8 cellular contexts compared by ENCODE assay signal in genomic region chr19:11505032-11505503, GRCh38. TPM values are rescaled to one million over a fixed set of nuclear protein-coding genes. Genes with fewer than 3 reads are reported as not detected.
DNase-seq lines count a peak whose midpoint lies in the region; ATAC-seq, FAIRE-seq and TF ChIP-seq lines count a peak whose summit lies in the region.

No MANE protein-coding gene starts in this region.

- H3K4me2 ChIP-seq in OCI-LY1 (ENCODE audit: low read length), result peak overlapping the region; percentile 88

- H3K36me3 ChIP-seq in OCI-LY1 (ENCODE audit: insufficient read depth, low read length), result no peaks in the 10 kb centered on the region

- DNase-seq in D721Med (ENCODE audit: insufficient read length, low spot score), result peak; percentile 97
- DNase-seq in HuH-7.5 (ENCODE audit: low spot score), result peak; percentile 96
- DNase-seq in activated T-cell treated with anti-CD3 and anti-CD28 coated beads for 4 hours, result peak; percentile 93
- DNase-seq in epithelial cell of prostate (ENCODE audit: low read depth, low spot score), result peak; percentile 77
- peak; percentile 96 for DNase-seq in mucosa of gallbladder (ENCODE audit: low spot score)
- DNase-seq in stimulated activated CD8-positive, alpha-beta memory T cell treated with anti-CD3 and anti-CD28 coated beads, Interleukin-4, amount 100 ng/mL, for 24 hours (ENCODE audit: low read depth), result peak; percentile 93

- no peaks in the 10 kb centered on the region for H4K20me1 ChIP-seq in OCI-LY1 (ENCODE audit: insufficient read depth, low read length)

- no peaks in the 10 kb centered on the region for H3K79me2 ChIP-seq in OCI-LY1 (ENCODE audit: insufficient read depth, low read length)

- H3K4me1 ChIP-seq in OCI-LY1 (ENCODE audit: insufficient read depth, low read length, severe bottlenecking), result peaks cover 28% of the 10 kb centered on the region

- H3K27me3 ChIP-seq in OCI-LY1 (ENCODE audit: insufficient read depth, low read length), result no peaks in the 10 kb centered on the region

- peak overlapping the region; percentile 99 for H3K9ac ChIP-seq in OCI-LY1 (ENCODE audit: low read length)

- H3K9me3 ChIP-seq in OCI-LY1 (ENCODE audit: low read length), result no peaks in the 10 kb centered on the region

- TF ChIP-seq CTCF in D721Med (IDR thresholded peaks at IDR 0.05; ENCODE audit: insufficient read depth, missing control alignments) (no peak), OCI-LY1 (IDR thresholded peaks at IDR 0.05; ENCODE audit: low read length) (no peak)

- H3K27ac ChIP-seq in OCI-LY1 (ENCODE audit: low read depth, low read length, poor library complexity, severe bottlenecking) (peak overlapping the region; percentile 88), epithelial cell of prostate (peak overlapping the region; percentile 88)

- no peaks in the 10 kb centered on the region for H3K9me2 ChIP-seq in OCI-LY1 (ENCODE audit: low read depth, low read length)

- H3K4me3 ChIP-seq in OCI-LY1 (ENCODE audit: low read depth, low read length, poor library complexity, severe bottlenecking), result peak overlapping the region; percentile 84

- ATAC-seq in GM21529 (IDR thresholded peaks at IDR 0.05; ENCODE audit: unreplicated experiment), result peak; percentile 83

- H2AFZ ChIP-seq in OCI-LY1 (ENCODE audit: low read length), result no peak overlapping the region

- H3F3A ChIP-seq in OCI-LY1 (ENCODE audit: insufficient read depth, low read length), result no peaks in the 10 kb centered on the region

- FAIRE-seq in D721Med (lab: Jason Lieb, UNC), result no peak

RNA-seq across cellular contexts. Expression of gene ZNF653, which starts 0.6 kb away (rescaled TPM):
- 13.8 TPM for total RNA-seq in mucosa of gallbladder

RNA-seq across cellular contexts. Expression of gene ECSIT, which starts 23.9 kb away (rescaled TPM):
- 52.9 TPM for total RNA-seq in mucosa of gallbladder

RNA-seq across cellular contexts. Expression of gene ELAVL3, which starts 24.2 kb away (rescaled TPM):
- total RNA-seq in mucosa of gallbladder, result 0.20 TPM

RNA-seq across cellular contexts. Expression of gene CNN1, which starts 33.6 kb away (rescaled TPM):
- 1,051 TPM for total RNA-seq in mucosa of gallbladder

RNA-seq across cellular contexts. Expression of gene ELOF1, which starts 54.0 kb away (rescaled TPM):
- total RNA-seq in mucosa of gallbladder, result 53.8 TPM

Comparison
In these comparisons a context has a peak if more than half of its experiments do, and no peak if none do; other contexts are left out.
1. Peak in every context shown above with its lines: DNase-seq, ATAC-seq, H3K4me3 ChIP-seq and H3K27ac ChIP-seq.